Comparison of ENCODE assay signal across 8 cellular contexts in the genomic region with DNA sequence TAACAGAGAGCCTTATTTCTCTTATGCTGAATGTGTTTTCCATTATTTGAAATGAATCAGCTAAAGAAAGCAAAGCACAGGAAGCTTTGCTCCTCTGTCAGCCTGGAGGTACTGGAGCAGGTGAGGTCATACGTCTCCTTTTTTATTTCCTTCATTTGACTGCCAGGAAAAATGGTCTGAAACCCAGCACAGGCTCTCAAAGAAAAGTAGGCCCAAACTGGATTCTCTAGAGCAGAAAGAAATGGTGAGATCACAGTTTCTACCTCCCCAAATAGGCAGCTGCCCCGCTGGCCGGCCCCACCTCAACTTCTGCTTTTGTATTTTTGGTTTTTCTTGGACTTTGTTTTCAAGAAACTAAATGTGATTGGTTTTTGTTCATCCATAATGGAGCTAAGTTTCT.
DNase-seq lines count a peak whose midpoint lies in the region; ATAC-seq and TF ChIP-seq lines count a peak whose summit lies in the region.

No MANE protein-coding gene starts in this region.

- POLR2A ChIA-PET in naive thymus-derived CD8-positive, alpha-beta T cell (lab: Charles Lee) = interaction anchor here (0.8 to 5.3 kb wide), 3 partner anchors 18 to 38 kb away, joined by 3 to 54 read pairs (median 3); no protein-coding TSS in a partner anchor

- H3K36me3 Mint-ChIP-seq in naive thymus-derived CD8-positive, alpha-beta T cell = peaks cover 31 to 92% (median 65%) of the 10 kb centered on the region in 3 donors

- peaks cover 49 to 94% (median 91%) of the 10 kb centered on the region in 4 donors for H3K4me1 Mint-ChIP-seq in naive thymus-derived CD8-positive, alpha-beta T cell

- H3K4me3 Mint-ChIP-seq in naive thymus-derived CD8-positive, alpha-beta T cell = peak overlapping the region; percentile 33 to 79 (median 62)

- peak; percentile 22 for DNase-seq in activated effector memory CD4-positive, alpha-beta T cell treated with anti-CD3 and anti-CD28 coated beads, Interleukin-2, amount 50 U/mL, for 16 hours
- DNase-seq in activated effector memory CD4-positive, alpha-beta T cell treated with Interleukin-2 at 50 U/mL for 16 hours = no peak
- DNase-seq in SKM-1 (lab: John Stamatoyannopoulos, UW; ENCODE audit: unreplicated experiment) (peak; percentile 46), erythroblast (lab: John Stamatoyannopoulos, UW) (no peak), retina (no peak), NCI-H128 (lab: John Stamatoyannopoulos, UW; ENCODE audit: unreplicated experiment) (no peak)
- no peak for DNase-seq in naive thymus-derived CD8-positive, alpha-beta T cell

- peak; percentile 50 for ATAC-seq in HG03039 (IDR thresholded peaks at IDR 0.05; ENCODE audit: unreplicated experiment)
- no peak for ATAC-seq in naive thymus-derived CD8-positive, alpha-beta T cell

- no peak for TF ChIP-seq POLR2A in erythroblast (IDR thresholded peaks at IDR 0.05; ENCODE audit: low read length)

- H3K27ac Mint-ChIP-seq in naive thymus-derived CD8-positive, alpha-beta T cell = peak overlapping the region; percentile 24 to 94 (median 84)

- peaks cover 0 to 2% (median 0%) of the 10 kb centered on the region in 9 donors for H3K9me3 Mint-ChIP-seq in naive thymus-derived CD8-positive, alpha-beta T cell

- no peaks in the 10 kb centered on the region for H3K27me3 Mint-ChIP-seq in naive thymus-derived CD8-positive, alpha-beta T cell

Comparison
In these comparisons a context has a peak if more than half of its experiments do, and no peak if none do; other contexts are left out.
1. DNase-seq: peak in activated effector memory CD4-positive, alpha-beta T cell treated with anti-CD3 and anti-CD28 coated beads, Interleukin-2, amount 50 U/mL, for 16 hours (single experiment) and SKM-1 (single experiment); none in activated effector memory CD4-positive, alpha-beta T cell treated with Interleukin-2 at 50 U/mL for 16 hours (single experiment), naive thymus-derived CD8-positive, alpha-beta T cell (0 of 10), erythroblast (0 of 2), retina (single experiment) and NCI-H128 (single experiment).